In the genomic region with DNA sequence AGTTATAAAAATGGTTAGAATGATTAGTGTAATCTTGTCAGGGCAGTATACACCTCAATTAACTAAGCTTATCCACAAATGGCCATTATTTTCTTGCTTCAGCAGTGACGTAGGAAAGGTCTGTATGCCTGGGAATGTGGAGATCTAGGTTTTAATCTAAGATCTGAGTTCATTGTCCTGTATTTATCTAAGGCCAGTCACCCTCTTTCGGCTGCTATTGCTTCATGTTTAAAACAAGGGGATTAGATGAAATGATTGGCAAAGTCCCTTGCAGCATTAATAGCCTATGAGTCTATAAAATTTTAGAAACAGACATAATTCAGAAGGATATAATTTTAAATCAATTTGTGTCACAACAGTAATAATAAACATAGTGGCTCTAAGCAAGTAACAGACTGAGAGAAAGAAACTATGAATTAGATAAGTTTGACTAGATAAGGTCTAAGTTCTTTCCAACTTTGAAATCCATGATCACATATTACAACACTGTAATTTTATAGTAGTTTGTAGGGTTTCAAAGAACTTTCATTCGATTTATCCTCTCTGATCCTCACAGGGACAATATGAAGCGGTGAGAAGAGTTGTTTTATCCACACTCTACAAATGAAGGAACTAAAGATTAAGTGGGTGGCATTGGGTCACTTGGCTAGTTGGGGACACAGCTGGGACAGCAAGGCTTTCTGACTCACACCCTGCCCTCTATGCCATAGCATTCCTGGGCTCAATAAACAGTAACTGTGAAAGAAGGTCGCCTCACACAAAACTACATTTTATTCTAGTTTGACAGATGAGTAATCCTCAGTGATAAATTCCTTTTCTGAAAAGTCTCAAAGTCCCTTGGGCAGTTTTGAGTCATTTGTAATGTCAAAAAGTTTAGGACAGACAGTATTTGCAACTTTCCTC, we compare ENCODE assay signal across 10 cellular contexts.
A peak's percentile ranks its signal among the peaks of the same experiment; 100 is the strongest.
DNase-seq lines count a peak whose midpoint lies in the region; ATAC-seq and TF ChIP-seq lines count a peak whose summit lies in the region.
"Had no signal": no experiment of that assay in that cellular context is flagged by ENCODE, and none has a peak within 500 bp of the region (broad histone marks: within the 10 kb centered on the region; RNA-seq: fewer than 3 reads in every experiment).

No MANE protein-coding gene starts in this region.

- peak; percentile 84 for ATAC-seq in activated CD4-positive, alpha-beta T cell treated with anti-CD3 and anti-CD28 coated beads for 36 hours
- peak; percentile 86 for ATAC-seq in Panc1
- peak; percentile 29 for ATAC-seq in esophagus mucosa

- no peaks in the 10 kb centered on the region for H3K9me3 Mint-ChIP-seq in activated CD4-positive, alpha-beta T cell treated with anti-CD3 and anti-CD28 coated beads for 36 hours (ENCODE audit: low read depth)
- no peaks in the 10 kb centered on the region for H3K9me3 Mint-ChIP-seq in progenitor cell of endocrine pancreas (ENCODE audit: low read depth)

- peaks cover 12% of the 10 kb centered on the region for H3K4me1 ChIP-seq in Panc1 (ENCODE audit: control insufficient read depth, insufficient read depth, low read length)

- POLR2A ChIA-PET in activated CD4-positive, alpha-beta T cell treated with anti-CD3 and anti-CD28 coated beads for 36 hours (lab: Charles Lee): no interaction called here
- POLR2A ChIA-PET in Panc1 (lab: Charles Lee): interaction anchor here (0.6 kb wide), 1 partner anchor 37 kb away, joined by 9 read pairs; no protein-coding TSS in a partner anchor

- H3K9me3 ChIP-seq in Panc1 (ENCODE audit: control insufficient read depth, insufficient read depth, low read depth, low read length): no peaks in the 10 kb centered on the region
- H3K9me3 ChIP-seq: heart right ventricle had no signal

- H3K27me3 ChIP-seq in Panc1 (ENCODE audit: control insufficient read depth, insufficient read depth, low read length): no peaks in the 10 kb centered on the region
- H3K27me3 ChIP-seq: heart right ventricle had no signal

- TF ChIP-seq CTCF in Panc1 (IDR thresholded peaks at IDR 0.05): no peak
- no peak for TF ChIP-seq CTCF in progenitor cell of endocrine pancreas (IDR thresholded peaks at IDR 0.05; ENCODE audit: unreplicated experiment)

- H3K4me3 Mint-ChIP-seq in activated CD4-positive, alpha-beta T cell treated with anti-CD3 and anti-CD28 coated beads for 36 hours: no peak overlapping the region
- no peak overlapping the region for H3K4me3 Mint-ChIP-seq in progenitor cell of endocrine pancreas (ENCODE audit: low read depth)

- no TSS peak for BruUV-seq in Panc1 (replicated peaks; lab: Mats Ljungman, UMichigan)

- no peak for DNase-seq in activated CD4-positive, alpha-beta T cell treated with anti-CD3 and anti-CD28 coated beads for 36 hours
- no peak for DNase-seq in activated CD4-positive, alpha-beta T cell treated with anti-CD3 and anti-CD28 coated beads for 4 hours
- DNase-seq in Panc1 (ENCODE audit: low read depth, low spot score) (no peak), progenitor cell of endocrine pancreas (ENCODE audit: low spot score, unreplicated experiment) (no peak), anterior cingulate cortex (lab: John Stamatoyannopoulos, UW) (no peak), DMS 273 treated with DMSO at 0.1 percent for 48 hours (lab: John Stamatoyannopoulos, UW) (no peak)
- DNase-seq in stimulated activated CD4-positive, alpha-beta T cell treated with anti-CD3 and anti-CD28 coated beads, Interleukin-2, amount 100 ng/mL, for 24 hours: no peak
- DNase-seq: heart right ventricle, NCI-H2029 had no signal

- H3K4me3 ChIP-seq in Panc1 (ENCODE audit: low read depth in 2 of 2, low read length in 2 of 2): no peak overlapping the region
- H3K4me3 ChIP-seq: heart right ventricle had no signal

- peaks cover 20% of the 10 kb centered on the region for H3K4me1 Mint-ChIP-seq in activated CD4-positive, alpha-beta T cell treated with anti-CD3 and anti-CD28 coated beads for 36 hours
- H3K4me1 Mint-ChIP-seq in progenitor cell of endocrine pancreas (ENCODE audit: low read depth): peaks cover 16% of the 10 kb centered on the region

- no peaks in the 10 kb centered on the region for H3K27me3 Mint-ChIP-seq in activated CD4-positive, alpha-beta T cell treated with anti-CD3 and anti-CD28 coated beads for 36 hours
- peaks cover under 1% of the 10 kb centered on the region for H3K27me3 Mint-ChIP-seq in progenitor cell of endocrine pancreas

- H3K36me3 ChIP-seq in Panc1 (ENCODE audit: control insufficient read depth, insufficient read depth, low read length): no peaks in the 10 kb centered on the region
- H3K36me3 ChIP-seq: heart right ventricle had no signal

- H3K27ac ChIP-seq in Panc1 (ENCODE audit: low read length): peak overlapping the region; percentile 75

- H3K36me3 Mint-ChIP-seq in activated CD4-positive, alpha-beta T cell treated with anti-CD3 and anti-CD28 coated beads for 36 hours (ENCODE audit: low read depth): no peaks in the 10 kb centered on the region
- H3K36me3 Mint-ChIP-seq in progenitor cell of endocrine pancreas (ENCODE audit: insufficient read depth): no peaks in the 10 kb centered on the region

- intact Hi-C loops in activated CD4-positive, alpha-beta T cell treated with anti-CD3 and anti-CD28 coated beads for 36 hours (cut with DNase I, micrococcal nuclease): loop anchor here (1.0 kb wide), 2 partner anchors 8 to 16 kb away; no protein-coding TSS in a partner anchor
- intact Hi-C loops in Panc1 (cut with micrococcal nuclease; ENCODE audit: unreplicated experiment): no loop called here

- CTCF ChIA-PET in activated CD4-positive, alpha-beta T cell treated with anti-CD3 and anti-CD28 coated beads for 36 hours (lab: Charles Lee): interaction anchor here (0.6 to 2.1 kb wide), 2 partner anchors 17 to 156 kb away, joined by 3 to 5 read pairs; no protein-coding TSS in a partner anchor
- CTCF ChIA-PET in Panc1 (lab: Charles Lee): no interaction called here

- peak overlapping the region; percentile 70 for H3K27ac Mint-ChIP-seq in activated CD4-positive, alpha-beta T cell treated with anti-CD3 and anti-CD28 coated beads for 36 hours
- H3K27ac Mint-ChIP-seq in progenitor cell of endocrine pancreas: peak overlapping the region; percentile 66

- in situ Hi-C loops in Panc1 (cut with HindIII; ENCODE audit: low pct_unique_long_range_greater_than_20kb, low sequenced_read_pairs): no loop called here

Comparison
In these comparisons a context has a peak if more than half of its experiments do, and no peak if none do; other contexts are left out.
1. ATAC-seq: peak in every context shown above with its lines; median percentile 86 in Panc1; 84 in activated CD4-positive, alpha-beta T cell treated with anti-CD3 and anti-CD28 coated beads for 36 hours; 29 in esophagus mucosa.